In the genomic region with DNA sequence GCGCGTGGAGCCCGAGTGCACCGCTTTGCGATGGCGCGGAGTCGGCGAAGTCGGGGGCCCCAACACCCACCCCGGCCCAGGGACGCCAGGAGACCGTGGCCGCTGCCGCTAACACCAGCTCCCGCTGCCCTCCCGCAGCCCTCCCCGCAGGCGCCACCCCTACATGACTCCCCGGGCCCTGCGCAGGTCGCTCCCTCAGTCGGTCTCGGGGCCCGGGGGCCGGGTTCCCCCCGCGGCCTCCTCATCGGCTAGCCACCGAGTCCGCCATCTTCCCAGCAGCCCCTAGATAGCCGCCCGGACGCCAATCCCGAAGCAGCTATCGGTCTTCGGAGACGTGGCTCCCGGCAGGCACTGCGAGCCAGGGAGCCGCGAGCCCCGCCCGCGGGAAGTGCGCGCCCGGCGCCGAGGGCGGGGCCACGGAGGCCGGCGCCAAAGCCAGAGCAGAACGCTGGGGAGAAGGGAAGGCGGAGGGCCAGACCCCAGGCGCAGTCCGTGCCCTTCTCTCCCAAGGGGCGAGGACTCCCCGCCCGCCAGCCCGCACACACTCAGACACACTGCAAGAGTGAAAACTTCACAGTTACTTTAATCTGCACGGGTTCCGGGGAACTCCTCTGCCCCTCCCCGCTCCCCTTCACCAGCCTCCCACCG, we compare ENCODE assay signal across 8 cellular contexts. TPM values are rescaled to one million over a fixed set of nuclear protein-coding genes. Genes with fewer than 3 reads are reported as not detected.
DNase-seq lines count a peak whose midpoint lies in the region; ATAC-seq and TF ChIP-seq lines count a peak whose summit lies in the region.

A gene with protein sequence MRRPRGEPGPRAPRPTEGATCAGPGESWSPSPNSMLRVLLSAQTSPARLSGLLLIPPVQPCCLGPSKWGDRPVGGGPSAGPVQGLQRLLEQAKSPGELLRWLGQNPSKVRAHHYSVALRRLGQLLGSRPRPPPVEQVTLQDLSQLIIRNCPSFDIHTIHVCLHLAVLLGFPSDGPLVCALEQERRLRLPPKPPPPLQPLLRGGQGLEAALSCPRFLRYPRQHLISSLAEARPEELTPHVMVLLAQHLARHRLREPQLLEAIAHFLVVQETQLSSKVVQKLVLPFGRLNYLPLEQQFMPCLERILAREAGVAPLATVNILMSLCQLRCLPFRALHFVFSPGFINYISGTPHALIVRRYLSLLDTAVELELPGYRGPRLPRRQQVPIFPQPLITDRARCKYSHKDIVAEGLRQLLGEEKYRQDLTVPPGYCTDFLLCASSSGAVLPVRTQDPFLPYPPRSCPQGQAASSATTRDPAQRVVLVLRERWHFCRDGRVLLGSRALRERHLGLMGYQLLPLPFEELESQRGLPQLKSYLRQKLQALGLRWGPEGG (minus strand): TSS at position 288 of the 648 bp plus-strand sequence. CDS start 43 bp downstream, at position 245.

- DNase-seq in AG09319 (ENCODE audit: extremely low read depth, low read depth), result peak; percentile 70
- peak; percentile 89 for DNase-seq in NCI-H460 (ENCODE audit: extremely low read depth, low read depth)
- peak; percentile 78 for DNase-seq in activated CD4-positive, alpha-beta T cell treated with anti-CD3 and anti-CD28 coated beads for 1 hour
- DNase-seq in cerebellar nuclear complex (lab: John Stamatoyannopoulos, UW), result peak; percentile 23 to 53
- no peak for DNase-seq in kidney epithelial cell (ENCODE audit: low read depth)
- peak; percentile 93 for DNase-seq in stimulated activated CD4-positive, alpha-beta T cell treated with anti-CD3 and anti-CD28 coated beads, Interleukin-15, amount 100 ng/mL, for 24 hours

- H3K36me3 ChIP-seq in kidney epithelial cell (ENCODE audit: control insufficient read depth, insufficient read depth, low read length), result peaks cover 1% of the 10 kb centered on the region

- ATAC-seq in GM19043 (IDR thresholded peaks at IDR 0.05; ENCODE audit: low read depth, unreplicated experiment), result peak; percentile 74
- peak; percentile 78 for ATAC-seq in HG03342 (IDR thresholded peaks at IDR 0.05; ENCODE audit: unreplicated experiment)

- no peaks in the 10 kb centered on the region for H3K27me3 ChIP-seq in kidney epithelial cell (ENCODE audit: control insufficient read depth, insufficient read depth, low read length)

- TF ChIP-seq CTCF in AG09319 (IDR thresholded peaks at IDR 0.05; ENCODE audit: low read depth, low read length) (no peak), kidney epithelial cell (IDR thresholded peaks at IDR 0.05; ENCODE audit: insufficient read depth, low read length, poor library complexity, severe bottlenecking) (no peak)

- peak within 1 kb of the TSS; percentile 84 for H3K4me3 ChIP-seq in kidney epithelial cell (ENCODE audit: low read depth, low read length)

RNA-seq across cellular contexts. Expression of the gene that starts here (rescaled TPM):
- total RNA-seq in NCI-H460 (2014; rRNA removed; shearing (Covaris generic)), result 63.4 and 77.1 TPM in 2 replicates
- 536 and 578 TPM in 2 replicates for polyA plus RNA-seq in NCI-H460 (2014; cell fraction: nucleus; rRNA removed)
- 70.9 and 71.7 TPM in 2 replicates for total RNA-seq in kidney epithelial cell
